ENCODE assay signal across 13 cellular contexts in the genomic region with DNA sequence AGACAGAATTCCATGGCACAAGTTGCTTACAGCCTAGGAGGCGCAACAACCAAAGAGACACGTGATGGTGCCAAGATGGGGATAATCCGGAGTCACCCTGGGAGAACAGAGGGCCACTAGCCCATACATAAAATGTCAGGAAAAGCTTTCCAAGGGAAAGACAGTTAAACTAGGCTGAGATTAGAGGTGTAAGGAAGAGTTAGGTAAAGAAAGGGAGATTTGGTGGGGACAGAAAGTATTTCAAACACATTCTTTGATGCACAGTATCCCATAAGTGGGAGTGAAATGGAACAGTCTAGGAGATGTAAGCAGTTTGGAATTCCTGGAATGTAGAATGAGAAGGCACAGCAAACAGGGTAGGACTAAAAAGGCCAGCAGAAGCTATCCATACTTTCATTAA.
DNase-seq lines count a peak whose midpoint lies in the region; TF ChIP-seq lines count a peak whose summit lies in the region.
"Had no signal": no experiment of that assay in that cellular context is flagged by ENCODE, and none has a peak within 500 bp of the region (broad histone marks: within the 10 kb centered on the region; RNA-seq: fewer than 3 reads in every experiment).

No MANE protein-coding gene starts in this region.

- H3K27ac ChIP-seq in sigmoid colon (peak overlapping the region in 1 of 4 donors; percentile 46), stomach (no peak overlapping the region)
- H3K27ac ChIP-seq: gastroesophageal sphincter, testis had no signal

- in situ Hi-C loops in astrocyte of the cerebellum (cut with HindIII; ENCODE audit: low sequenced_read_pairs) (no loop called here), GM13976 (cut with MboI; ENCODE audit: low sequenced_read_pairs, unreplicated experiment) (no loop called here)

- H3K27me3 ChIP-seq in sigmoid colon (no peaks in the 10 kb centered on the region), stomach (no peaks in the 10 kb centered on the region)
- H3K27me3 ChIP-seq: gastroesophageal sphincter, testis had no signal

- TF ChIP-seq CTCF in astrocyte of the cerebellum (IDR thresholded peaks at IDR 0.05; ENCODE audit: low read depth, low read length, missing control alignments) (no peak), sigmoid colon (IDR thresholded peaks at IDR 0.05) (no peak), stomach (IDR thresholded peaks at IDR 0.05) (no peak), GM13976 (IDR thresholded peaks at IDR 0.05; ENCODE audit: borderline replicate concordance, control extremely low read depth, extremely low read depth, insufficient read depth, missing control alignments) (no peak)

- WGBS in sigmoid colon, 2 donors = 81 to 90% methylated on average over 3 of the region's 3 CpGs
- WGBS in stomach, 5 donors = 63 to 75% (median 68%) methylated on average over 3 of the region's 3 CpGs

- no peak for TF ChIP-seq EP300 in sigmoid colon (IDR thresholded peaks at IDR 0.05)
- TF ChIP-seq EP300 in stomach (IDR thresholded peaks at IDR 0.05) = no peak

- H3K36me3 ChIP-seq in sigmoid colon (no peaks in the 10 kb centered on the region), stomach (no peaks in the 10 kb centered on the region)
- H3K36me3 ChIP-seq: gastroesophageal sphincter had no signal

- DNase-seq in AG08395 (ENCODE audit: low spot score) = peak; percentile 2
- peak; percentile 24 for DNase-seq in HK-2 (ENCODE audit: unreplicated experiment)
- DNase-seq in astrocyte of the cerebellum (ENCODE audit: low read depth) = peak; percentile 53
- DNase-seq in left kidney (ENCODE audit: low read depth, low spot score) = peak; percentile 66
- no peak for DNase-seq in sigmoid colon
- no peak for DNase-seq in effector CD4-positive, alpha-beta T cell
- DNase-seq in stomach = no peak
- DNase-seq in GM13976 (ENCODE audit: low spot score) = no peak
- DNase-seq: amygdala; CD4-positive, CD25-positive, alpha-beta regulatory T cell; NCI-H2029; testis had no signal

- no peaks in the 10 kb centered on the region for H3K9me3 ChIP-seq in sigmoid colon
- H3K9me3 ChIP-seq in stomach = no peaks in the 10 kb centered on the region
- H3K9me3 ChIP-seq: gastroesophageal sphincter, testis had no signal

- H3K4me1 ChIP-seq in sigmoid colon (peaks cover 0 to 37% (median 24%) of the 10 kb centered on the region in 4 donors), stomach (peaks cover 0 to 4% (median 0%) of the 10 kb centered on the region in 4 donors)
- H3K4me1 ChIP-seq: testis had no signal

- no peak overlapping the region for H3K4me3 ChIP-seq in astrocyte of the cerebellum (ENCODE audit: low read depth, low read length)
- H3K4me3 ChIP-seq in sigmoid colon = no peak overlapping the region
- no peak overlapping the region for H3K4me3 ChIP-seq in stomach
- H3K4me3 ChIP-seq: gastroesophageal sphincter, testis had no signal

- intact Hi-C loops in sigmoid colon (cut with DNase I) = no loop called here
- intact Hi-C loops in stomach (cut with DNase I; ENCODE audit: low total_unique reads) = no loop called here

- TF ChIP-seq POLR2A in sigmoid colon (IDR thresholded peaks at IDR 0.05) (no peak), stomach (IDR thresholded peaks at IDR 0.05) (no peak)

Comparison
In these comparisons a context has a peak if more than half of its experiments do, and no peak if none do; other contexts are left out.
1. DNase-seq: peak in AG08395 (single experiment), HK-2 (single experiment), astrocyte of the cerebellum (single experiment) and left kidney (single experiment); none in sigmoid colon (single experiment), effector CD4-positive, alpha-beta T cell (single experiment), stomach (single experiment) and GM13976 (single experiment).